9 cellular contexts compared by ENCODE assay signal in the genomic region with DNA sequence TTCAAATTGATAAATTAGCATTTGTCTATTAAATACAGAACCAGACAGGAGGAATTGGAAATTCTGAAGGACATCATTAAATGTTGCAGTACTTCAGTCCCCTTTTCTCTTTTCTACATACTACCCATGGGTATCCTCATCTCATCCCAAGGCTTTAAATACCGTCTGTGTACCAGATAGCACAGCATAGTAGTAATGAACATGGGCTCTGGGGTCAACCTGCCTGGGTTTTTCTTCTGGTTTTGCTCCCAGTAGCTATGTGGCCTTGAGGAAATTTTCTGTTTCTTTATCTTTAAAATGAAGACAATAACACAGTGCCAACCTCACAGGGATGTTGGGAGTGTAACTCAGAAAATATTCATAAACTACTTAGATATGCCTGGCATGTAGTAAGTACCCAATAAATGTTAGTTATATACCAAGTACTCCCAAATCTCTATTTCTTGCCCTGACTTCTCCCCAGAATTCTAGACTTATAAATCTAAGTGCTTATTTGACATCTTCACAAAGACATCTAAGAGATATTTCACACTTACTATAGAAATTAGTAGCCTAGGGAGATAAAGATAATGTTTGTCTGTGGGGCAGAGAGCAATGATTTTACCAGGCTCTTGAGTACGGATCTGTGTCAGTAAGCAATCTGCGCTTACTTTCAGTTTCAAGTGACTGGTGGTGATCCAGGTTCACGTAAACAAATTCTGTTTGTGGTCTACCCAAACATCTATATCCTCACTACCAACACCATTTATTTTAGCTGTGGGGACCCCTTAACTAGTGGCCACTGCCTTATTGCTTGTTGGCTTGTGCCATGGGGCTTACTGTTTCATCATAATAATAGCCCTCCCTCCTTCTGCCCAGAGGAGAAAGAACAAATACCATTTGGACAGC. TPM values are rescaled to one million over a fixed set of nuclear protein-coding genes. Genes with fewer than 3 reads are reported as not detected.
DNase-seq lines count a peak whose midpoint lies in the region; ATAC-seq and TF ChIP-seq lines count a peak whose summit lies in the region.
"Had no signal": no experiment of that assay in that cellular context is flagged by ENCODE, and none has a peak within 500 bp of the region (broad histone marks: within the 10 kb centered on the region; RNA-seq: fewer than 3 reads in every experiment).

No MANE protein-coding gene starts in this region.

- peaks cover 8 to 43% (median 37%) of the 10 kb centered on the region in 4 donors for H3K4me1 Mint-ChIP-seq in naive thymus-derived CD8-positive, alpha-beta T cell

- peaks cover 0 to 17% (median 3%) of the 10 kb centered on the region in 9 donors for H3K9me3 Mint-ChIP-seq in naive thymus-derived CD8-positive, alpha-beta T cell

- CTCF ChIA-PET in Panc1 (lab: Charles Lee): no interaction called here

- ATAC-seq in GM18873 (IDR thresholded peaks at IDR 0.05; ENCODE audit: low FRiP score, unreplicated experiment): peak; percentile 58
- ATAC-seq in HG02642 (IDR thresholded peaks at IDR 0.05; ENCODE audit: poor library complexity, unreplicated experiment): peak; percentile 71
- ATAC-seq in Panc1: peak; percentile 66; the same call in 1 of the 2 replicates
- ATAC-seq in naive thymus-derived CD8-positive, alpha-beta T cell: peak; percentile 84 to 89
- ATAC-seq: sciatic nerve had no signal

- in situ Hi-C loops in Panc1 (cut with HindIII; ENCODE audit: low pct_unique_long_range_greater_than_20kb, low sequenced_read_pairs): no loop called here

- peaks cover 0 to 14% (median 9%) of the 10 kb centered on the region in 3 donors for H3K36me3 Mint-ChIP-seq in naive thymus-derived CD8-positive, alpha-beta T cell

- POLR2A ChIA-PET in Panc1 (lab: Charles Lee): no interaction called here
- POLR2A ChIA-PET in naive thymus-derived CD8-positive, alpha-beta T cell (lab: Charles Lee): interaction anchor here (0.6 to 1.2 kb wide), 3 partner anchors 9 to 330 kb away, joined by 3 read pairs; no protein-coding TSS in a partner anchor

- no peaks in the 10 kb centered on the region for H3K27me3 Mint-ChIP-seq in naive thymus-derived CD8-positive, alpha-beta T cell

- no peaks in the 10 kb centered on the region for H3K9me3 ChIP-seq in Panc1 (ENCODE audit: control insufficient read depth, insufficient read depth, low read depth, low read length)
- no peaks in the 10 kb centered on the region for H3K9me3 ChIP-seq in tibial artery

- H3K27ac Mint-ChIP-seq in naive thymus-derived CD8-positive, alpha-beta T cell: peak overlapping the region; percentile 89 to 99 (median 96)

- peak overlapping the region; percentile 76 to 90 (median 84) for H3K4me3 Mint-ChIP-seq in naive thymus-derived CD8-positive, alpha-beta T cell

- peak overlapping the region; percentile 7 to 38; a peak in 3 of 4 replicates for H3K4me3 ChIP-seq in Panc1 (ENCODE audit: low read depth in 2 of 2, low read length in 2 of 2)
- no peak overlapping the region for H3K4me3 ChIP-seq in tibial artery

- BruUV-seq in Panc1 (replicated peaks; lab: Mats Ljungman, UMichigan): no TSS peak

- TF ChIP-seq CTCF in Panc1 (IDR thresholded peaks at IDR 0.05) (no peak), tibial artery (IDR thresholded peaks at IDR 0.05) (no peak)

- H3K27me3 ChIP-seq in Panc1 (ENCODE audit: control insufficient read depth, insufficient read depth, low read length) (no peaks in the 10 kb centered on the region), tibial artery (no peaks in the 10 kb centered on the region)

- no peaks in the 10 kb centered on the region for H3K36me3 ChIP-seq in Panc1 (ENCODE audit: control insufficient read depth, insufficient read depth, low read length)
- no peaks in the 10 kb centered on the region for H3K36me3 ChIP-seq in tibial artery

- DNase-seq in Panc1 (ENCODE audit: low read depth, low spot score) (no peak), COLO829 (ENCODE audit: low spot score) (no peak), tibial artery (no peak), SK-N-DZ (ENCODE audit: low spot score) (no peak)
- DNase-seq in naive thymus-derived CD8-positive, alpha-beta T cell: peak in 5 of 10 donors; percentile 18 to 53 (median 45)
- DNase-seq in effector CD4-positive, alpha-beta T cell: no peak

- intact Hi-C loops in Panc1 (cut with micrococcal nuclease; ENCODE audit: unreplicated experiment): no loop called here
- intact Hi-C loops in tibial artery (cut with DNase I; ENCODE audit: low total_unique reads): no loop called here

- H3K27ac ChIP-seq in Panc1 (ENCODE audit: low read length) (peak overlapping the region; percentile 44; the same call in 1 of the 2 replicates), tibial artery (no peak overlapping the region)

- 0 out of 2 replicates have a peak, but pooled peaks cover 12% of the 10 kb centered on the region for H3K4me1 ChIP-seq in Panc1 (ENCODE audit: control insufficient read depth, insufficient read depth, low read length)
- no peaks in the 10 kb centered on the region for H3K4me1 ChIP-seq in tibial artery

RNA-seq across cellular contexts. Expression of a gene that starts 37.3 kb away (rescaled TPM):
- 0.10 TPM for total RNA-seq in Panc1 (2021; ENCODE audit: unreplicated experiment)
- polyA plus RNA-seq in Panc1 (2012; ENCODE audit: insufficient read length): 0.08 TPM
- under 1 TPM; 0.10 to 0.14 TPM for total RNA-seq in naive thymus-derived CD8-positive, alpha-beta T cell
- polyA plus RNA-seq in naive thymus-derived CD8-positive, alpha-beta T cell: not detected
- polyA plus RNA-seq in SK-N-DZ (2014; cell fraction: cytosol; rRNA removed): 9.5 and 12.5 TPM in 2 replicates
- 10.0 and 16.3 TPM in 2 replicates for polyA plus RNA-seq in SK-N-DZ (2014; cell fraction: nucleus; rRNA removed)

Comparison
In these comparisons a context has a peak if more than half of its experiments do, and no peak if none do; other contexts are left out.
1. H3K4me3 ChIP-seq: peak in Panc1 (2 of 2); none in tibial artery (0 of 2).
2. Peak in every context shown above with its lines, with median percentiles within 50 percentile points of each other: ATAC-seq.